Comparison of ENCODE assay signal across 1 cellular context in the genomic region with DNA sequence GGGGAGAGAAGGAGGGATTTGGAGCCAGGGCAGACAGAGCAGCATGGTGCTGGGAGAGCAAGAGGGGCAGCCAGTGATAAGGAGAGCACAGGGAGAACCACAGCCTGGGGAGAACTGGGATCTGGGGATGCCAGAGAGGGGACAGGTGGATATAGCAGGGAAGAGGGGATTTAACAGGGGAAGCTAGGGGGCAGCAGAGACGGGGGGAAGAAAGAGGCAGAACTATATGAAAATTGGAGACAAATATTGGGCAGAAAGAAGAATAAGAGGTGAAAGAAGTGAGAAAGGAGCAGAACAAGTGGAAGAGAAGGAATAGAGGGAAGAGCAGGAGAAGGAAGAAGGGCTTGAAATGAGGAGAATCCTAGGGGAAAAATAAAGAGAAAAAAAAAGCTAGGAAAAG.
TF ChIP-seq lines count a peak whose summit lies in the region.

No MANE protein-coding gene starts in this region.

TF ChIP-seq in K562, 482 proteins besides CTCF, POLR2A, EP300 and RAD21:
- no peak for TF ChIP-seq KAT7 (CRISPR knock-in tag; IDR thresholded peaks at IDR 0.05; ENCODE audit: borderline replicate concordance)
- TF ChIP-seq CC2D1A (IDR thresholded peaks at IDR 0.05) = 0 out of 2 replicates have a peak, but pooled peaks have one; percentile 15
- no peak for TF ChIP-seq KAT2B (IDR thresholded peaks at IDR 0.05; ENCODE audit: low read depth, low read length)
- no peak for TF ChIP-seq ATF1 (CRISPR knock-in tag; IDR thresholded peaks at IDR 0.05)
- no peak for TF ChIP-seq ATF1 (tag; IDR thresholded peaks at IDR 0.05)
- TF ChIP-seq, protein P1, sequence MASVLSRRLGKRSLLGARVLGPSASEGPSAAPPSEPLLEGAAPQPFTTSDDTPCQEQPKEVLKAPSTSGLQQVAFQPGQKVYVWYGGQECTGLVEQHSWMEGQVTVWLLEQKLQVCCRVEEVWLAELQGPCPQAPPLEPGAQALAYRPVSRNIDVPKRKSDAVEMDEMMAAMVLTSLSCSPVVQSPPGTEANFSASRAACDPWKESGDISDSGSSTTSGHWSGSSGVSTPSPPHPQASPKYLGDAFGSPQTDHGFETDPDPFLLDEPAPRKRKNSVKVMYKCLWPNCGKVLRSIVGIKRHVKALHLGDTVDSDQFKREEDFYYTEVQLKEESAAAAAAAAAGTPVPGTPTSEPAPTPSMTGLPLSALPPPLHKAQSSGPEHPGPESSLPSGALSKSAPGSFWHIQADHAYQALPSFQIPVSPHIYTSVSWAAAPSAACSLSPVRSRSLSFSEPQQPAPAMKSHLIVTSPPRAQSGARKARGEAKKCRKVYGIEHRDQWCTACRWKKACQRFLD (CRISPR knock-in tag; IDR thresholded peaks at IDR 0.05) = no peak
- no peak for TF ChIP-seq KLF16 (IDR thresholded peaks at IDR 0.05)
- 0 out of 2 replicates have a peak, but pooled peaks have one; percentile 22 for TF ChIP-seq ARID2 (IDR thresholded peaks at IDR 0.05)
- no peak for TF ChIP-seq ILK (tag; IDR thresholded peaks at IDR 0.05; ENCODE audit: borderline replicate concordance, low read depth)
- no peak for TF ChIP-seq RBM25 (IDR thresholded peaks at IDR 0.05; ENCODE audit: low read depth, low read length, severe bottlenecking)
